In genomic region chr1:68653882-68654281, GRCh38 we compare ENCODE assay signal across 27 cellular contexts.
"Had no signal": no experiment of that assay in that cellular context is flagged by ENCODE, and none has a peak within 500 bp of the region (broad histone marks: within the 10 kb centered on the region; RNA-seq: fewer than 3 reads in every experiment).

No MANE protein-coding gene starts in this region.

- FAIRE-seq: urothelium cell line had no signal

- H3K4me1 ChIP-seq: stomach, suprapubic skin, testis, thyroid gland, tibial artery, tibial nerve, transverse colon, upper lobe of left lung, upper lobe of right lung, uterus, vagina had no signal

- H3K27ac ChIP-seq: stomach, suprapubic skin, testis, thoracic aorta, thyroid gland, tibial artery, tibial nerve, transverse colon, upper lobe of left lung, upper lobe of right lung, uterus, vagina had no signal

- H3K9me3 ChIP-seq: stomach, suprapubic skin, testis, thoracic aorta, thyroid gland, tibial artery, tibial nerve, transverse colon, upper lobe of left lung, upper lobe of right lung, uterus, vagina had no signal

- DNase-seq: stimulated activated CD4-positive, alpha-beta T cell treated with anti-CD3 and anti-CD28 coated beads, Interleukin-2, amount 100 ng/mL, for 48 hours; stimulated activated CD4-positive, alpha-beta T cell treated with anti-CD3 and anti-CD28 coated beads, Interleukin-4, amount 100 ng/mL, for 1 hour; stimulated activated CD4-positive, alpha-beta T cell treated with anti-CD3 and anti-CD28 coated beads, Interleukin-4, amount 100 ng/mL, for 24 hours; stimulated activated CD4-positive, alpha-beta T cell treated with anti-CD3 and anti-CD28 coated beads, Interleukin-4, amount 100 ng/mL, for 4 hours; stimulated activated CD8-positive, alpha-beta memory T cell treated with anti-CD3 and anti-CD28 coated beads, Interleukin-4, amount 100 ng/mL, for 48 hours; stimulated activated naive B cell treated with anti-CD40 and anti-IgM and Interleukin-4, amounts not matched to agents 10 μg/mL and 1 μg/mL and 100 μg/mL, for 72 hours; stimulated activated naive CD4-positive, alpha-beta T cell; stimulated activated naive CD4-positive, alpha-beta T cell treated with Interleukin-2 at 50 U/mL for 16 hours; stimulated activated naive CD8-positive, alpha-beta T cell treated with anti-CD3 and anti-CD28 coated beads, Interleukin-15, amount 100 ng/mL, for 72 hours; stimulated activated naive CD8-positive, alpha-beta T cell treated with anti-CD3 and anti-CD28 coated beads, Interleukin-15, Interleukin-2, amounts not matched to agents 100 U/mL and 50 U/mL, for 24 hours; stomach; substantia nigra; testis; thyroid gland; tibial artery; transverse colon; trophoblast cell; upper lobe of left lung; upper lobe of right lung; uterus had no signal

- H3K4me3 ChIP-seq: stomach, suprapubic skin, testis, thoracic aorta, thyroid gland, tibial artery, tibial nerve, transverse colon, upper lobe of left lung, upper lobe of right lung, uterus, vagina had no signal

- ATAC-seq: stimulated activated effector memory CD8-positive, alpha-beta T cell treated with anti-CD3 and anti-CD28 coated beads, Interleukin-12 subunit alpha, Interleukin-12 subunit beta, amount 100 ng/mL, for 72 hours; stimulated activated memory B cell treated with anti-CD40 and anti-IgM and Interleukin-4, amounts not matched to agents 10 μg/mL and 1 μg/mL and 100 μg/mL, for 72 hours; stimulated activated naive B cell treated with anti-CD40 and anti-IgM and Interleukin-4, amounts not matched to agents 10 μg/mL and 1 μg/mL and 100 μg/mL, for 72 hours; stimulated activated naive CD8-positive, alpha-beta T cell treated with anti-CD3 and anti-CD28 coated beads, Interleukin-15, amount 100 ng/mL, for 72 hours; stimulated activated naive CD8-positive, alpha-beta T cell treated with anti-CD3 and anti-CD28 coated beads, Interleukin-15, Interleukin-2, amounts not matched to agents 100 U/mL and 50 U/mL, for 24 hours; upper lobe of right lung had no signal

- H3K27me3 ChIP-seq: stomach, suprapubic skin, testis, thyroid gland, tibial artery, tibial nerve, transverse colon, upper lobe of left lung, upper lobe of right lung, uterus, vagina had no signal

- H3K36me3 ChIP-seq: stomach, suprapubic skin, thoracic aorta, thyroid gland, tibial artery, tibial nerve, transverse colon, upper lobe of left lung, upper lobe of right lung, uterus, vagina had no signal
